In the genomic region with DNA sequence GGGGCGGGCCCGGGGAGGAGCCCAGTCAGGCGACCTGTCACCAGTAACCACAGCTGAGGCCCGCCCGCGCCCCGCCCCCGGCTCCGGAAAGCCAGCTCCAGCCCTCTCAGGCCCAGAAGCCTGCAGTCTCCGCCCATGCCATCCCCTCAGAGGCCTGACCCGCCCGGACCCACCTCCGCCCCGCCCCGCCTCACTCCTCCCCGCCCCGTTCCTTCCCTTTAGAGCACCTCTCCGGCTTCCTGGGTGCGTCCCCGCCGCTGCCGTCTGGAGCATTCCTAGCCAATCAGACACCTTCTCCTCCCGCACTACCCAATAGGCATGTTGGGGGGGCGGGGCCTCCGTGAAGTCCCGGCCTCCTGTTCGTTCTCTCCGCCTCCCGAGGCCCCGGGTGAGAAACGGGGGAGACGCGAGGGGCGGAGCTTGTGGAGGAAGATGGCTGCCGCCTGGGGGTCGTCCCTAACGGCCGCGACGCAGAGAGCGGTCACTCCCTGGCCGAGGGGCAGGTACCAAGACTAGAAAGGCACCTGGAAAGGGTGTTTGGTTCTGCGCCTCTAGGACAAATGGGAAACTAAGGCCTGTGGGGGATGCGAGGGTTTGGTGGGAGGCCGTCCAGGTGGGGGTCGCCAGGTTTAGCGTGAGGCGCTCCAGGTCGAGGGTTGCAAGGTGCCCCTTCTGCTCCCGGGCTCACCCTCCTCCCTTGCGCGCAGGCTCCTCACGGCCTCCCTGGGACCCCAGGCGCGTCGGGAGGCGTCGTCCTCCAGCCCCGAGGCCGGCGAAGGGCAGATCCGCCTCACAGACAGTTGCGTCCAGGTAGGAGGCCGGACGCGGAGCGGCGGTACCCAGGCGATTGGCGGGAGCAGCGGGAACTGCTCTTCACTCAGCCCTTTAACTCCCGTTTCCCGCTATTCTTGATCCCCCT, we compare ENCODE assay signal across 8 cellular contexts.
A peak's percentile ranks its signal among the peaks of the same experiment; 100 is the strongest.
DNase-seq lines count a peak whose midpoint lies in the region; ATAC-seq lines count a peak whose summit lies in the region.

A gene with protein sequence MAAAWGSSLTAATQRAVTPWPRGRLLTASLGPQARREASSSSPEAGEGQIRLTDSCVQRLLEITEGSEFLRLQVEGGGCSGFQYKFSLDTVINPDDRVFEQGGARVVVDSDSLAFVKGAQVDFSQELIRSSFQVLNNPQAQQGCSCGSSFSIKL (plus strand): TSS at position 423 of the 919 bp plus-strand sequence. CDS start 10 bp downstream, at position 433.

- peak; percentile 98 for DNase-seq in AG08396 (ENCODE audit: low spot score)
- DNase-seq in NCI-H345 treated with DMSO at 0.1 percent for 48 hours (lab: John Stamatoyannopoulos, UW; ENCODE audit: unreplicated experiment), result peak; percentile 99
- DNase-seq in activated CD4-positive, CD25-positive, alpha-beta regulatory T cell (lab: John Stamatoyannopoulos, UW), result peak; percentile 99 to 100 (median 99)
- peak; percentile 98 for DNase-seq in central memory CD4-positive, alpha-beta T cell
- DNase-seq in iris pigment epithelial cell (ENCODE audit: low read depth), result peak; percentile 100
- peak; percentile 100 for DNase-seq in stimulated activated CD4-positive, alpha-beta T cell treated with anti-CD3 and anti-CD28 coated beads, Interleukin-12 subunit alpha, Interleukin-12 subunit beta, amount 100 ng/mL, for 4 hours

- ATAC-seq in GM19023 (IDR thresholded peaks at IDR 0.05; ENCODE audit: unreplicated experiment), result peak; percentile 88
- ATAC-seq in HG03280 (IDR thresholded peaks at IDR 0.05; ENCODE audit: unreplicated experiment), result peak; percentile 89

Comparison
In these comparisons a context has a peak if more than half of its experiments do, and no peak if none do; other contexts are left out.
1. Peak in every context shown above with its lines: DNase-seq and ATAC-seq.